In genomic region chr2:8692783-8693768, GRCh38 we compare ENCODE assay signal across 9 cellular contexts. TPM values are rescaled to one million over a fixed set of nuclear protein-coding genes. Genes with fewer than 3 reads are reported as not detected.
DNase-seq lines count a peak whose midpoint lies in the region; ATAC-seq, FAIRE-seq and TF ChIP-seq lines count a peak whose summit lies in the region.
"Had no signal": no experiment of that assay in that cellular context is flagged by ENCODE, and none has a peak within 500 bp of the region (broad histone marks: within the 10 kb centered on the region; RNA-seq: fewer than 3 reads in every experiment).

No MANE protein-coding gene starts in this region.

- DNase-seq in AG04450 (ENCODE audit: low read depth, low spot score) (no peak), HuH-7 (ENCODE audit: low spot score) (peak; percentile 81), left cardiac atrium (peak; percentile 47), psoas muscle (peak in 1 of 2 donors; percentile 38), OCI-M2 (lab: John Stamatoyannopoulos, UW; ENCODE audit: unreplicated experiment) (no peak), H54 (ENCODE audit: insufficient read length, low spot score) (no peak)

- no peaks in the 10 kb centered on the region for H3K4me1 ChIP-seq in psoas muscle

- POLR2A ChIA-PET in AG04450 (lab: Yijun Ruan, JAX) = interaction anchor here (1.4 kb wide), 1 partner anchor 11 kb away, joined by 3 read pairs; the partner anchor contains the start of gene ID2

- no peaks in the 10 kb centered on the region for H3K27me3 ChIP-seq in AG04450 (ENCODE audit: control insufficient read depth, insufficient read depth, low read length)
- peaks cover 0 to 18% (median 2%) of the 10 kb centered on the region in 3 donors for H3K27me3 ChIP-seq in psoas muscle (ENCODE audit: insufficient read depth in 3 of 3, low read length in 2 of 3)

- TF ChIP-seq CTCF in AG04450 (IDR thresholded peaks at IDR 0.05; ENCODE audit: low read depth, low read length) (peak; percentile 68), psoas muscle (IDR thresholded peaks at IDR 0.05) (peak; percentile 44)

- no peaks in the 10 kb centered on the region for H3K36me3 Mint-ChIP-seq in activated T-helper 17 cell treated with anti-CD3 and anti-CD28 coated beads, Interleukin-2, amount 50 U/mL, for 72 hours (ENCODE audit: low read depth)

- H3K27ac Mint-ChIP-seq in activated T-helper 17 cell treated with anti-CD3 and anti-CD28 coated beads, Interleukin-2, amount 50 U/mL, for 72 hours = no peak overlapping the region
- H3K27ac Mint-ChIP-seq: activated naive CD8-positive, alpha-beta T cell had no signal

- TF ChIP-seq POLR2A in H54 (IDR thresholded peaks at IDR 0.05; ENCODE audit: low read depth, low read length) = no peak

- CTCF ChIA-PET in AG04450 (lab: Charles Lee) = interaction anchor here (1.0 to 2.3 kb wide), 11 partner anchors 9 to 1260 kb away, joined by 3 to 18 read pairs (median 4); no protein-coding TSS in a partner anchor

- peak overlapping the region; percentile 29 for H3K4me3 ChIP-seq in AG04450 (ENCODE audit: low read depth, low read length)
- no peak overlapping the region for H3K4me3 ChIP-seq in psoas muscle

- H3K4me1 Mint-ChIP-seq in activated T-helper 17 cell treated with anti-CD3 and anti-CD28 coated beads, Interleukin-2, amount 50 U/mL, for 72 hours = no peaks in the 10 kb centered on the region

- H3K9me3 Mint-ChIP-seq in activated T-helper 17 cell treated with anti-CD3 and anti-CD28 coated beads, Interleukin-2, amount 50 U/mL, for 72 hours = no peaks in the 10 kb centered on the region

- WGBS in psoas muscle, 3 donors = 25 to 33% (median 25%) methylated on average over 32 to 37 of the region's 37 CpGs

- FAIRE-seq in H54 (lab: Jason Lieb, UNC) = no peak

- intact Hi-C loops in left cardiac atrium (cut with DNase I) (loop anchor here in 1 of 2 donors (10.0 kb wide), 1 partner anchor 1268 kb away; no protein-coding TSS in a partner anchor), psoas muscle (cut with DNase I) (loop anchor here in 1 of 2 donors (2.0 kb wide), 1 partner anchor 1264 kb away; no protein-coding TSS in a partner anchor)

- peak; percentile 50 for ATAC-seq in activated T-helper 17 cell treated with anti-CD3 and anti-CD28 coated beads, Interleukin-2, amount 50 U/mL, for 72 hours (replicated peaks)
- ATAC-seq in left cardiac atrium (peak; percentile 65 to 79), psoas muscle (peak in 2 of 4 donors; percentile 54 to 69), GM21737 (IDR thresholded peaks at IDR 0.05; ENCODE audit: unreplicated experiment) (no peak)

- no peak overlapping the region for H3K27ac ChIP-seq in AG04450 (ENCODE audit: low read depth, low read length)
- H3K27ac ChIP-seq in psoas muscle = no peak overlapping the region

- no peaks in the 10 kb centered on the region for H3K9me3 ChIP-seq in AG04450 (ENCODE audit: control insufficient read depth, insufficient read depth, low read length)
- H3K9me3 ChIP-seq in psoas muscle = no peaks in the 10 kb centered on the region

- H3K27me3 Mint-ChIP-seq in activated T-helper 17 cell treated with anti-CD3 and anti-CD28 coated beads, Interleukin-2, amount 50 U/mL, for 72 hours = peaks cover 18% of the 10 kb centered on the region

- H3K36me3 ChIP-seq in psoas muscle (ENCODE audit: insufficient read depth in 1 of 2, low read depth in 1 of 2) = no peaks in the 10 kb centered on the region

- no peak overlapping the region for H3K4me3 Mint-ChIP-seq in activated T-helper 17 cell treated with anti-CD3 and anti-CD28 coated beads, Interleukin-2, amount 50 U/mL, for 72 hours
- H3K4me3 Mint-ChIP-seq: activated naive CD8-positive, alpha-beta T cell had no signal

RNA-seq across cellular contexts. Expression of gene ID2, which starts 11.2 kb away (rescaled TPM):
- 74.3 and 74.5 TPM in 2 replicates for polyA plus RNA-seq in AG04450 (2011; rRNA removed)
- polyA minus RNA-seq in AG04450 (2011; rRNA and poly(A)+ RNA removed) = 57.8 and 78.4 TPM in 2 replicates
- total RNA-seq in activated T-helper 17 cell treated with anti-CD3 and anti-CD28 coated beads, Interleukin-2, amount 50 U/mL, for 72 hours = 100 to 1,000 TPM in 1 of 2 donors, 10 to 100 TPM in 1; 85.6 to 425 TPM
- total RNA-seq in left cardiac atrium = 10 to 100 TPM; 47.5 to 68.2 TPM
- total RNA-seq in psoas muscle = 10 to 100 TPM in 2 of 4 donors, 1 to 10 TPM in 2; 4.1 to 15.4 (median 11.8) TPM
- 10 to 100 TPM in 2 of 3 donors, 1 to 10 TPM in 1; 7.7 to 33.0 (median 19.5) TPM for polyA plus RNA-seq in psoas muscle

Comparison
In these comparisons a context has a peak if more than half of its experiments do, and no peak if none do; other contexts are left out.
1. DNase-seq: peak in HuH-7 (single experiment) and left cardiac atrium (single experiment); none in AG04450 (single experiment), OCI-M2 (single experiment) and H54 (single experiment).